1 cellular context compared by ENCODE assay signal in the genomic region with DNA sequence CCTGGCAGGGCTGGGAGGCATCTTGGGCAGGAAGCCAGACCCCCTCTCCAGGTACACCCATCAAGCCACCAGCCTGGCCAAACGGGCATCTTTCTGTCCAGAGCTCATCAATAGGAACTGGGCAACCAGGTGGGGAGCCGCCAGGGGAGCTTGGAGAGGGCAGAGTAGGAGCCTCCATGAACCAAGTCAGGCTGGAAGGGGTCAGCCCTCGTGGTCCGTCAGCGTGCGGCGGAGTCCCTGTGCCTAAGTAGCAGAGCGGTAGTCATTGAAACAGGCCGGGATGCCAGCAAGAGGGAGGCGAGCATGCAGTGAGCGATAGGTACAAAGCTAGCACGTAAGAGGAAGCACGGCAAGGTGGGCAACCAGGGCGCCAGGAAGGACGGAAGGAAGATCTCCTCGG.
TF ChIP-seq lines count a peak whose summit lies in the region.

No MANE protein-coding gene starts in this region.

TF ChIP-seq in GM23338, 12 proteins besides CTCF, POLR2A, EP300 and RAD21 (continued from another document):
- TF ChIP-seq, protein P1, sequence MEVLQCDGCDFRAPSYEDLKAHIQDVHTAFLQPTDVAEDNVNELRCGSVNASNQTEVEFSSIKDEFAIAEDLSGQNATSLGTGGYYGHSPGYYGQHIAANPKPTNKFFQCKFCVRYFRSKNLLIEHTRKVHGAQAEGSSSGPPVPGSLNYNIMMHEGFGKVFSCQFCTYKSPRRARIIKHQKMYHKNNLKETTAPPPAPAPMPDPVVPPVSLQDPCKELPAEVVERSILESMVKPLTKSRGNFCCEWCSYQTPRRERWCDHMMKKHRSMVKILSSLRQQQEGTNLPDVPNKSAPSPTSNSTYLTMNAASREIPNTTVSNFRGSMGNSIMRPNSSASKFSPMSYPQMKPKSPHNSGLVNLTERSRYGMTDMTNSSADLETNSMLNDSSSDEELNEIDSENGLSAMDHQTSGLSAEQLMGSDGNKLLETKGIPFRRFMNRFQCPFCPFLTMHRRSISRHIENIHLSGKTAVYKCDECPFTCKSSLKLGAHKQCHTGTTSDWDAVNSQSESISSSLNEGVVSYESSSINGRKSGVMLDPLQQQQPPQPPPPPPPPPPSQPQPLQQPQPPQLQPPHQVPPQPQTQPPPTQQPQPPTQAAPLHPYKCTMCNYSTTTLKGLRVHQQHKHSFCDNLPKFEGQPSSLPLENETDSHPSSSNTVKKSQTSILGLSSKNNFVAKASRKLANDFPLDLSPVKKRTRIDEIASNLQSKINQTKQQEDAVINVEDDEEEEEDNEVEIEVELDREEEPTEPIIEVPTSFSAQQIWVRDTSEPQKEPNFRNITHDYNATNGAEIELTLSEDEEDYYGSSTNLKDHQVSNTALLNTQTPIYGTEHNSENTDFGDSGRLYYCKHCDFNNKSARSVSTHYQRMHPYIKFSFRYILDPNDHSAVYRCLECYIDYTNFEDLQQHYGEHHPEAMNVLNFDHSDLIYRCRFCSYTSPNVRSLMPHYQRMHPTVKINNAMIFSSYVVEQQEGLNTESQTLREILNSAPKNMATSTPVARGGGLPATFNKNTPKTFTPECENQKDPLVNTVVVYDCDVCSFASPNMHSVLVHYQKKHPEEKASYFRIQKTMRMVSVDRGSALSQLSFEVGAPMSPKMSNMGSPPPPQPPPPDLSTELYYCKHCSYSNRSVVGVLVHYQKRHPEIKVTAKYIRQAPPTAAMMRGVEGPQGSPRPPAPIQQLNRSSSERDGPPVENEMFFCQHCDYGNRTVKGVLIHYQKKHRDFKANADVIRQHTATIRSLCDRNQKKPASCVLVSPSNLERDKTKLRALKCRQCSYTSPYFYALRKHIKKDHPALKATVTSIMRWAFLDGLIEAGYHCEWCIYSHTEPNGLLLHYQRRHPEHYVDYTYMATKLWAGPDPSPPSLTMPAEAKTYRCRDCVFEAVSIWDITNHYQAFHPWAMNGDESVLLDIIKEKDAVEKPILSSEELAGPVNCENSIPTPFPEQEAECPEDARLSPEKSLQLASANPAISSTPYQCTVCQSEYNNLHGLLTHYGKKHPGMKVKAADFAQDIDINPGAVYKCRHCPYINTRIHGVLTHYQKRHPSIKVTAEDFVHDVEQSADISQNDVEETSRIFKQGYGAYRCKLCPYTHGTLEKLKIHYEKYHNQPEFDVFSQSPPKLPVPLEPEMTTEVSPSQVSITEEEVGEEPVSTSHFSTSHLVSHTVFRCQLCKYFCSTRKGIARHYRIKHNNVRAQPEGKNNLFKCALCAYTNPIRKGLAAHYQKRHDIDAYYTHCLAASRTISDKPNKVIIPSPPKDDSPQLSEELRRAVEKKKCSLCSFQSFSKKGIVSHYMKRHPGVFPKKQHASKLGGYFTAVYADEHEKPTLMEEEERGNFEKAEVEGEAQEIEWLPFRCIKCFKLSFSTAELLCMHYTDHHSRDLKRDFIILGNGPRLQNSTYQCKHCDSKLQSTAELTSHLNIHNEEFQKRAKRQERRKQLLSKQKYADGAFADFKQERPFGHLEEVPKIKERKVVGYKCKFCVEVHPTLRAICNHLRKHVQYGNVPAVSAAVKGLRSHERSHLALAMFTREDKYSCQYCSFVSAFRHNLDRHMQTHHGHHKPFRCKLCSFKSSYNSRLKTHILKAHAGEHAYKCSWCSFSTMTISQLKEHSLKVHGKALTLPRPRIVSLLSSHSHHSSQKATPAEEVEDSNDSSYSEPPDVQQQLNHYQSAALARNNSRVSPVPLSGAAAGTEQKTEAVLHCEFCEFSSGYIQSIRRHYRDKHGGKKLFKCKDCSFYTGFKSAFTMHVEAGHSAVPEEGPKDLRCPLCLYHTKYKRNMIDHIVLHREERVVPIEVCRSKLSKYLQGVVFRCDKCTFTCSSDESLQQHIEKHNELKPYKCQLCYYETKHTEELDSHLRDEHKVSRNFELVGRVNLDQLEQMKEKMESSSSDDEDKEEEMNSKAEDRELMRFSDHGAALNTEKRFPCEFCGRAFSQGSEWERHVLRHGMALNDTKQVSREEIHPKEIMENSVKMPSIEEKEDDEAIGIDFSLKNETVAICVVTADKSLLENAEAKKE (CRISPR knock-in tag; IDR thresholded peaks at IDR 0.05), result no peak
- TF ChIP-seq CREB1 (CRISPR knock-in tag; IDR thresholded peaks at IDR 0.05; ENCODE audit: low read depth) (no peak), POLR2AphosphoS5 (IDR thresholded peaks at IDR 0.05; ENCODE audit: low read depth) (no peak), ZNF331 (CRISPR knock-in tag; IDR thresholded peaks at IDR 0.05; ENCODE audit: low read depth) (no peak), NANOG (IDR thresholded peaks at IDR 0.05; ENCODE audit: borderline replicate concordance) (no peak), EZH2 (IDR thresholded peaks at IDR 0.05; ENCODE audit: low read depth, unreplicated experiment) (no peak), JUNB (IDR thresholded peaks at IDR 0.05; ENCODE audit: unreplicated experiment) (no peak), ZNF114 (CRISPR knock-in tag; IDR thresholded peaks at IDR 0.05) (no peak), EZH2phosphoT487 (IDR thresholded peaks at IDR 0.05; ENCODE audit: unreplicated experiment) (no peak), STAT1 (IDR thresholded peaks at IDR 0.05; ENCODE audit: unreplicated experiment) (no peak)
- TF ChIP-seq, protein P2, sequence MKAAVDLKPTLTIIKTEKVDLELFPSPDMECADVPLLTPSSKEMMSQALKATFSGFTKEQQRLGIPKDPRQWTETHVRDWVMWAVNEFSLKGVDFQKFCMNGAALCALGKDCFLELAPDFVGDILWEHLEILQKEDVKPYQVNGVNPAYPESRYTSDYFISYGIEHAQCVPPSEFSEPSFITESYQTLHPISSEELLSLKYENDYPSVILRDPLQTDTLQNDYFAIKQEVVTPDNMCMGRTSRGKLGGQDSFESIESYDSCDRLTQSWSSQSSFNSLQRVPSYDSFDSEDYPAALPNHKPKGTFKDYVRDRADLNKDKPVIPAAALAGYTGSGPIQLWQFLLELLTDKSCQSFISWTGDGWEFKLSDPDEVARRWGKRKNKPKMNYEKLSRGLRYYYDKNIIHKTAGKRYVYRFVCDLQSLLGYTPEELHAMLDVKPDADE (IDR thresholded peaks at IDR 0.05), result no peak
